Comparison of ENCODE assay signal across 8 cellular contexts in the genomic region with DNA sequence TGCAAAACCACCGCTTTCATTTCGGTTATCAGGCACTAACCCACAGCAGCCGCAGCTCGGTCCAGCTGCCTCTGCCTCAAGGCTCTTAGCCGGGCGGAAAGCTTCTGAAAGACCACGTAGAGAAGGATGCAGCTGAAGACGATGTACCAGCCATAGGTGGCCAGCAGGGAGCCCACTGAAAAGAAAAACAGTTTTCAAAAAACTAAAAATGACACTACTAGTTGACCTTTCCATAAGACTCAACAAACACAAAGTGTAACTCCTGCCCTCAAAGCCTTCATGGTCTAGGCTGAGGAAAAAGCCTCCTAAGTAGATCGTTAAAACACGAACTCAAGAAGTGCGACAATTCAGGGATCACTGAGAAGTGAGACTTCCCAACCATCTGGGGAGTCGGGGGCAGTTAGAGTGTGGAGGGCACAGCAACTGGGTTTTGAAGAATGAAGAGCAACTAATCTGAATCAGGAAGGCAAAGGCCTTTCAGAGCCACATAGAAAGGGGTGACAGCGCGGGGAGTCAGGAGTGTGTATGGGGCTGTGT. TPM values are rescaled to one million over a fixed set of nuclear protein-coding genes. Genes with fewer than 3 reads are reported as not detected.
DNase-seq lines count a peak whose midpoint lies in the region; ATAC-seq, FAIRE-seq and TF ChIP-seq lines count a peak whose summit lies in the region.

No MANE protein-coding gene starts in this region.

- H3K4me3 ChIP-seq in LNCaP clone FGC (ENCODE audit: low read depth, low read length) (peak overlapping the region; percentile 92), keratinocyte (ENCODE audit: control insufficient read depth in 2 of 3, extremely low read depth in 1 of 3, insufficient read depth in 2 of 3, low read depth in 1 of 3, low read length in 3 of 3) (peak overlapping the region; percentile 67 to 88 (median 85))

- TF ChIP-seq CTCF in LNCaP clone FGC (IDR thresholded peaks at IDR 0.05; ENCODE audit: control insufficient read depth, extremely low read depth, insufficient read depth) = 0 out of 2 replicates have a peak, but pooled peaks have one; percentile 1
- peak in 2 of 3 experiments; percentile 29 to 39 for TF ChIP-seq CTCF in keratinocyte (optimal IDR thresholded peaks at IDR 0.05 in 1 of 3, IDR thresholded peaks at IDR 0.05 in 1 of 3, conservative IDR thresholded peaks at IDR 0.05 in 1 of 3; ENCODE audit: extremely low read depth in 1 of 3, insufficient read depth in 2 of 3, low read length in 3 of 3)

- H3K27ac ChIP-seq in keratinocyte (ENCODE audit: control insufficient read depth, insufficient read depth, low read length) (peak overlapping the region; percentile 80), substantia nigra (ENCODE audit: low read depth, low read length, poor library complexity, severe bottlenecking) (peak overlapping the region; percentile 3)

- peaks cover 31% of the 10 kb centered on the region for H3K79me2 ChIP-seq in keratinocyte (ENCODE audit: control insufficient read depth, insufficient read depth, low read length)

- dilution Hi-C loops in keratinocyte (cut with MboI; ENCODE audit: extremely low pct_ligation_motif_present, low sequenced_read_pairs) = no loop called here

- no peaks in the 10 kb centered on the region for H3K9me3 Mint-ChIP-seq in activated naive CD8-positive, alpha-beta T cell (ENCODE audit: low read depth)

- H3K27ac Mint-ChIP-seq in activated naive CD8-positive, alpha-beta T cell = peak overlapping the region; percentile 93

- DNase-seq in ELF-1 (ENCODE audit: low read depth, low spot score) (peak; percentile 45), LNCaP clone FGC (ENCODE audit: low read depth) (no peak), keratinocyte (ENCODE audit: low read depth, low spot score) (no peak), substantia nigra (lab: John Stamatoyannopoulos, UW) (no peak), ureter (ENCODE audit: low spot score) (no peak), UCSD-AML1 (lab: John Stamatoyannopoulos, UW; ENCODE audit: unreplicated experiment) (no peak)

- peak overlapping the region; percentile 32 for H2AFZ ChIP-seq in keratinocyte (ENCODE audit: control insufficient read depth, low read length)

- no peaks in the 10 kb centered on the region for H3K9me3 ChIP-seq in keratinocyte (ENCODE audit: control insufficient read depth, low read depth, low read length)

- H3K4me3 Mint-ChIP-seq in activated naive CD8-positive, alpha-beta T cell = peak overlapping the region; percentile 100

- H3K4me1 Mint-ChIP-seq in activated naive CD8-positive, alpha-beta T cell (ENCODE audit: low read depth) = peaks cover 29% of the 10 kb centered on the region

- H3K9ac ChIP-seq in keratinocyte (ENCODE audit: control insufficient read depth, extremely low read depth, insufficient read depth, low read length) = peak overlapping the region; percentile 93

- ATAC-seq in GM21447 (IDR thresholded peaks at IDR 0.05; ENCODE audit: unreplicated experiment) = peak; percentile 28

- FAIRE-seq in keratinocyte (lab: Jason Lieb, UNC) = no peak

- H4K20me1 ChIP-seq in keratinocyte (ENCODE audit: control insufficient read depth, extremely low read depth, insufficient read depth, low read length) = peaks cover 4% of the 10 kb centered on the region

- H3K27me3 Mint-ChIP-seq in activated naive CD8-positive, alpha-beta T cell = no peaks in the 10 kb centered on the region

- peaks cover 5% of the 10 kb centered on the region for H3K4me1 ChIP-seq in keratinocyte (ENCODE audit: control insufficient read depth, extremely low read depth, insufficient read depth, low read length)

- no peaks in the 10 kb centered on the region for H3K27me3 ChIP-seq in keratinocyte (ENCODE audit: control insufficient read depth, extremely low read depth, insufficient read depth, low read length)

- no peaks in the 10 kb centered on the region for H3K9me1 ChIP-seq in keratinocyte (ENCODE audit: control insufficient read depth, extremely low read depth, insufficient read depth, low read length)

- peaks cover 8% of the 10 kb centered on the region for H3K36me3 Mint-ChIP-seq in activated naive CD8-positive, alpha-beta T cell

- peaks cover 29 to 33% of the 10 kb centered on the region in 2 experiments for H3K36me3 ChIP-seq in keratinocyte (ENCODE audit: control insufficient read depth in 2 of 2, extremely low read depth in 1 of 2, insufficient read depth in 2 of 2, low read length in 2 of 2)

- peak overlapping the region; percentile 72 for H3K4me2 ChIP-seq in keratinocyte (ENCODE audit: control insufficient read depth, extremely low read depth, insufficient read depth, low read depth, low read length)

RNA-seq across cellular contexts. Expression of gene SELENOS, which starts 0.7 kb away (rescaled TPM):
- polyA plus RNA-seq in keratinocyte = 56.3 to 82.2 TPM (median 76.8 TPM) in 3 replicates
- 175 TPM for polyA plus RNA-seq in keratinocyte (2011; ENCODE audit: low read depth)
- 54.9 and 69.2 TPM in 2 replicates for polyA plus RNA-seq in keratinocyte (2011; cell fraction: cytosol; rRNA removed)
- 65.6 and 96.4 TPM in 2 replicates for polyA plus RNA-seq in keratinocyte (2011; cell fraction: nucleus; rRNA removed)
- 55.9 and 57.6 TPM in 2 replicates for polyA plus RNA-seq in keratinocyte (2012; ENCODE audit: low replicate concordance)
- 11.6 to 29.9 TPM (median 25.8 TPM) in 3 replicates for polyA minus RNA-seq in keratinocyte
- 39.3 TPM for polyA minus RNA-seq in keratinocyte (2011; cell fraction: cytosol; rRNA and poly(A)+ RNA removed)
- 17.4 and 19.2 TPM in 2 replicates for polyA minus RNA-seq in keratinocyte (2011; cell fraction: nucleus; rRNA and poly(A)+ RNA removed)
- total RNA-seq in ureter = 49.1 TPM

RNA-seq across cellular contexts. Expression of gene SNRPA1, which starts 18.5 kb away (rescaled TPM):
- 44.3 to 106 TPM (median 82.6 TPM) in 3 replicates for polyA plus RNA-seq in keratinocyte
- 82.8 TPM for polyA plus RNA-seq in keratinocyte (2011; ENCODE audit: low read depth)
- 50.8 and 74.7 TPM in 2 replicates for polyA plus RNA-seq in keratinocyte (2011; cell fraction: cytosol; rRNA removed)
- 63.5 and 120 TPM in 2 replicates for polyA plus RNA-seq in keratinocyte (2011; cell fraction: nucleus; rRNA removed)
- 59.6 and 90.9 TPM in 2 replicates for polyA plus RNA-seq in keratinocyte (2012; ENCODE audit: low replicate concordance)
- 10.4 to 33.9 TPM (median 19.7 TPM) in 3 replicates for polyA minus RNA-seq in keratinocyte
- polyA minus RNA-seq in keratinocyte (2011; cell fraction: cytosol; rRNA and poly(A)+ RNA removed) = 19.0 TPM
- 13.9 and 21.9 TPM in 2 replicates for polyA minus RNA-seq in keratinocyte (2011; cell fraction: nucleus; rRNA and poly(A)+ RNA removed)
- 71.6 TPM for total RNA-seq in ureter

RNA-seq across cellular contexts. Expression of gene CHSY1, which starts 24.7 kb away (rescaled TPM):
- 18.1 to 28.3 TPM (median 27.0 TPM) in 3 replicates for polyA plus RNA-seq in keratinocyte
- polyA plus RNA-seq in keratinocyte (2011; ENCODE audit: low read depth) = 5.1 TPM
- polyA plus RNA-seq in keratinocyte (2011; cell fraction: cytosol; rRNA removed) = 15.2 and 20.9 TPM in 2 replicates
- 33.3 and 36.1 TPM in 2 replicates for polyA plus RNA-seq in keratinocyte (2011; cell fraction: nucleus; rRNA removed)
- polyA plus RNA-seq in keratinocyte (2012; ENCODE audit: low replicate concordance) = 7.2 and 21.3 TPM in 2 replicates
- 19.8 to 29.4 TPM (median 20.2 TPM) in 3 replicates for polyA minus RNA-seq in keratinocyte
- polyA minus RNA-seq in keratinocyte (2011; cell fraction: cytosol; rRNA and poly(A)+ RNA removed) = 16.7 TPM
- polyA minus RNA-seq in keratinocyte (2011; cell fraction: nucleus; rRNA and poly(A)+ RNA removed) = 24.5 and 51.2 TPM in 2 replicates
- total RNA-seq in ureter = 47.0 TPM
